ENCODE assay signal across 12 cellular contexts in genomic region chr10:75042292-75042974, GRCh38.
DNase-seq lines count a peak whose midpoint lies in the region; ATAC-seq and TF ChIP-seq lines count a peak whose summit lies in the region.
"Had no signal": no experiment of that assay in that cellular context is flagged by ENCODE, and none has a peak within 500 bp of the region (broad histone marks: within the 10 kb centered on the region; RNA-seq: fewer than 3 reads in every experiment).

No MANE protein-coding gene starts in this region.

- H3K27me3 ChIP-seq in psoas muscle (ENCODE audit: insufficient read depth in 3 of 3, low read length in 2 of 3): no peaks in the 10 kb centered on the region

- WGBS in psoas muscle, 3 donors: 29 to 47% (median 32%) methylated on average over 1 of the region's 1 CpG

- H3K4me3 ChIP-seq in psoas muscle: no peak overlapping the region

- no peaks in the 10 kb centered on the region for H3K36me3 ChIP-seq in psoas muscle (ENCODE audit: insufficient read depth in 1 of 2, low read depth in 1 of 2)

- peak overlapping the region; percentile 87 for H3K27ac ChIP-seq in psoas muscle
- H3K27ac ChIP-seq: 22Rv1 had no signal

- no peak overlapping the region for H3K27ac Mint-ChIP-seq in natural killer cell treated with Interleukin-12 subunit alpha and Interleukin-12 subunit beta and Interleukin-15 and Interleukin-18, amount 100 ng/mL, for 72 hours

- no peak overlapping the region for H3K4me3 Mint-ChIP-seq in natural killer cell treated with Interleukin-12 subunit alpha and Interleukin-12 subunit beta and Interleukin-15 and Interleukin-18, amount 100 ng/mL, for 72 hours

- peaks cover 5 to 11% of the 10 kb centered on the region in 2 donors for H3K4me1 Mint-ChIP-seq in natural killer cell treated with Interleukin-12 subunit alpha and Interleukin-12 subunit beta and Interleukin-15 and Interleukin-18, amount 100 ng/mL, for 72 hours (ENCODE audit: low read depth in 2 of 2)

- H3K27me3 Mint-ChIP-seq in natural killer cell treated with Interleukin-12 subunit alpha and Interleukin-12 subunit beta and Interleukin-15 and Interleukin-18, amount 100 ng/mL, for 72 hours: no peaks in the 10 kb centered on the region
- H3K27me3 Mint-ChIP-seq: progenitor cell of endocrine pancreas had no signal

- ATAC-seq in psoas muscle: peak; percentile 92 to 95 (median 94)
- no peak for ATAC-seq in natural killer cell treated with Interleukin-12 subunit alpha and Interleukin-12 subunit beta and Interleukin-15 and Interleukin-18, amount 100 ng/mL, for 72 hours
- ATAC-seq: left cardiac atrium had no signal

- H3K9me3 Mint-ChIP-seq in natural killer cell treated with Interleukin-12 subunit alpha and Interleukin-12 subunit beta and Interleukin-15 and Interleukin-18, amount 100 ng/mL, for 72 hours: no peaks in the 10 kb centered on the region

- H3K9me3 ChIP-seq in psoas muscle: no peaks in the 10 kb centered on the region

- no peak for TF ChIP-seq CTCF in psoas muscle (IDR thresholded peaks at IDR 0.05)

- intact Hi-C loops in psoas muscle (cut with DNase I): loop anchor here in 1 of 2 donors (2.0 to 5.0 kb wide), 2 partner anchors 30 to 190 kb away; a partner anchor contains a TSS

- H3K4me1 ChIP-seq in psoas muscle: peaks cover 50% of the 10 kb centered on the region

- H3K36me3 Mint-ChIP-seq in natural killer cell treated with Interleukin-12 subunit alpha and Interleukin-12 subunit beta and Interleukin-15 and Interleukin-18, amount 100 ng/mL, for 72 hours: no peaks in the 10 kb centered on the region

- DNase-seq in DMS53 (lab: John Stamatoyannopoulos, UW) (peak; percentile 65), DMS53 treated with DMSO at 0.1 percent for 48 hours (lab: John Stamatoyannopoulos, UW; ENCODE audit: unreplicated experiment) (no peak), NCI-H146 (lab: John Stamatoyannopoulos, UW) (peak; percentile 70), dedifferentiated amniotic fluid mesenchymal stem cell (ENCODE audit: extremely low spot score) (peak; percentile 36), psoas muscle (peak; percentile 53 to 83), NCI-H524 treated with DMSO at 0.1 percent for 48 hours (lab: John Stamatoyannopoulos, UW) (no peak)
- no peak for DNase-seq in effector CD8-positive, alpha-beta T cell (lab: John Stamatoyannopoulos, UW)
- DNase-seq in natural killer cell treated with Interleukin-12 subunit alpha and Interleukin-12 subunit beta and Interleukin-15 and Interleukin-18, amount 100 ng/mL, for 72 hours (ENCODE audit: low spot score): no peak
- DNase-seq: left cardiac atrium, NCI-H345 had no signal

Comparison
In these comparisons a context has a peak if more than half of its experiments do, and no peak if none do; other contexts are left out.
1. DNase-seq: peak in DMS53 (single experiment), NCI-H146 (single experiment), dedifferentiated amniotic fluid mesenchymal stem cell (single experiment) and psoas muscle (2 of 2); none in DMS53 treated with DMSO at 0.1 percent for 48 hours (single experiment), NCI-H524 treated with DMSO at 0.1 percent for 48 hours (single experiment), effector CD8-positive, alpha-beta T cell (single experiment) and natural killer cell treated with Interleukin-12 subunit alpha and Interleukin-12 subunit beta and Interleukin-15 and Interleukin-18, amount 100 ng/mL, for 72 hours (single experiment).
2. ATAC-seq: peak in psoas muscle (4 of 4); none in natural killer cell treated with Interleukin-12 subunit alpha and Interleukin-12 subunit beta and Interleukin-15 and Interleukin-18, amount 100 ng/mL, for 72 hours (0 of 2).